Comparison of ENCODE assay signal across 17 cellular contexts in genomic region chr4:127643791-127644190, GRCh38. TPM values are rescaled to one million over a fixed set of nuclear protein-coding genes. Genes with fewer than 3 reads are reported as not detected.
DNase-seq lines count a peak whose midpoint lies in the region; ATAC-seq and TF ChIP-seq lines count a peak whose summit lies in the region.
"Had no signal": no experiment of that assay in that cellular context is flagged by ENCODE, and none has a peak within 500 bp of the region (broad histone marks: within the 10 kb centered on the region; RNA-seq: fewer than 3 reads in every experiment).

No MANE protein-coding gene starts in this region.

- no peak overlapping the region for H3K4me3 Mint-ChIP-seq in HFFc6
- no peak overlapping the region for H3K4me3 Mint-ChIP-seq in natural killer cell
- H3K4me3 Mint-ChIP-seq: CD4-positive, CD25-positive, alpha-beta regulatory T cell had no signal

- TF ChIP-seq CTCF in HFFc6 (IDR thresholded peaks at IDR 0.05): no peak
- no peak for TF ChIP-seq CTCF in natural killer cell (IDR thresholded peaks at IDR 0.05)

- H3K27me3 Mint-ChIP-seq in HFFc6 (ENCODE audit: insufficient read depth): no peaks in the 10 kb centered on the region
- peaks cover 0 to 3% of the 10 kb centered on the region in 2 donors for H3K27me3 Mint-ChIP-seq in natural killer cell (ENCODE audit: low read depth in 2 of 2)

- no peak for ATAC-seq in natural killer cell

- H3K27ac Mint-ChIP-seq in HFFc6: no peak overlapping the region
- H3K27ac Mint-ChIP-seq in natural killer cell: no peak overlapping the region
- H3K27ac Mint-ChIP-seq: CD4-positive, CD25-positive, alpha-beta regulatory T cell had no signal

- DNase-seq in A172 (ENCODE audit: low spot score) (peak; percentile 36), NCI-H1105 (lab: John Stamatoyannopoulos, UW) (peak; percentile 59), NCI-H510A (lab: John Stamatoyannopoulos, UW) (peak; percentile 57), globus pallidus (ENCODE audit: low spot score) (peak; percentile 41), ecto neural progenitor cell (ENCODE audit: low spot score) (no peak), HFFc6 (no peak), NCI-H128 (lab: John Stamatoyannopoulos, UW; ENCODE audit: unreplicated experiment) (no peak), natural killer cell (no peak)
- DNase-seq: 8988T; ACHN; Calu3; CD4-positive, CD25-positive, alpha-beta regulatory T cell; DMS 273 treated with DMSO at 0.1 percent for 48 hours; DMS79 treated with DMSO at 0.1 percent for 48 hours; EL; GM23248; H7 had no signal

- intact Hi-C loops in natural killer cell (cut with micrococcal nuclease): no loop called here

- H3K9me3 Mint-ChIP-seq in HFFc6 (no peaks in the 10 kb centered on the region), natural killer cell (peaks cover 0 to 6% of the 10 kb centered on the region in 2 donors)

- H3K36me3 Mint-ChIP-seq in HFFc6 (ENCODE audit: low read depth): peaks cover 23% of the 10 kb centered on the region
- H3K36me3 Mint-ChIP-seq in natural killer cell: no peaks in the 10 kb centered on the region
- H3K36me3 Mint-ChIP-seq: CD4-positive, CD25-positive, alpha-beta regulatory T cell had no signal

- H3K4me1 Mint-ChIP-seq in HFFc6 (ENCODE audit: low read depth) (peaks cover 16% of the 10 kb centered on the region), natural killer cell (no peaks in the 10 kb centered on the region)
- H3K4me1 Mint-ChIP-seq: CD4-positive, CD25-positive, alpha-beta regulatory T cell had no signal

RNA-seq across cellular contexts. Expression of gene INTU, which starts 11.0 kb away (rescaled TPM):
- total RNA-seq in A172 (2014; rRNA removed; shearing (Covaris generic)): 2.9 and 3.3 TPM in 2 replicates
- total RNA-seq in HFFc6 (2021; fragmentation: NEBNext Ultra II Directional; extraction: Animal tissue kit (Norgen Biotek cat#: 25700)): 1 to 10 TPM; 3.6 to 5.7 (median 5.0) TPM
- under 1 TPM; 0.08 to 0.43 (median 0.16) TPM for total RNA-seq in natural killer cell

Comparison
In these comparisons a context has a peak if more than half of its experiments do, and no peak if none do; other contexts are left out.
1. DNase-seq: peak in A172 (single experiment), NCI-H1105 (single experiment), NCI-H510A (single experiment) and globus pallidus (single experiment); none in ecto neural progenitor cell (single experiment), HFFc6 (single experiment), NCI-H128 (single experiment) and natural killer cell (single experiment).